2 cellular contexts compared by ENCODE assay signal in the genomic region with DNA sequence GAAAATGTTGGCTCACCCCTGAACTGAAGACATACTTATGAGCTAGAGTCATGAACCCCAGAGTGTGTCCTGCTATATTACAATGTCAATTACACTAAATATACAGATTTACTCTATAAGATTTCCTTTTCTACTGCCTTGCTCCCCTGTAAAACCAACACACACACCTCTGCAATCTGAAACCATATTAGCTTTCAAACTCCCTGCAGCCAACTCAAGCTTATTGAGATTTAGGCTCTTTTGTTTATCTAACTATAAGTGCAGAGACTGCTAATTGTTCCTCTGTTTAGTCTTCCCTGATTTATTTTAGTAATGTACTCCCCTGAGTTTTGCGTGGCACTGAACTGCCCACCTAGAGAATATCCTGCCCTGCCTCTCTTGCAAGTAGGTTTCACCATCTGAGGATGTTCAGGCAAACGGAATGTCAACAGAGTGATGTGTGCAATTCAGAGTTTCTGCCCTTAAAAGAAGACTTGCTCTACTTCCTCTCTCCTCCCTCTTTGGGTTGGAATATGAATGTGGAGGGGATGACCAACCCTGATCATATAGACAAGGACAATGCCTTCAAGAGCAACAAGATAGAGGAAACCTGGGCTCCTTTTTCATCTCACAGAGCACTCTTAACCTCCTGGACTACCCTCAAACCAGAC.
TF ChIP-seq lines count a peak whose summit lies in the region.

No MANE protein-coding gene starts in this region.

TF ChIP-seq in SK-N-SH treated with all-trans-retinoic acid at 6 μM for 48 hours, 23 proteins besides CTCF, POLR2A, EP300 and RAD21 (continued from another document):
- TF ChIP-seq, protein P1, sequence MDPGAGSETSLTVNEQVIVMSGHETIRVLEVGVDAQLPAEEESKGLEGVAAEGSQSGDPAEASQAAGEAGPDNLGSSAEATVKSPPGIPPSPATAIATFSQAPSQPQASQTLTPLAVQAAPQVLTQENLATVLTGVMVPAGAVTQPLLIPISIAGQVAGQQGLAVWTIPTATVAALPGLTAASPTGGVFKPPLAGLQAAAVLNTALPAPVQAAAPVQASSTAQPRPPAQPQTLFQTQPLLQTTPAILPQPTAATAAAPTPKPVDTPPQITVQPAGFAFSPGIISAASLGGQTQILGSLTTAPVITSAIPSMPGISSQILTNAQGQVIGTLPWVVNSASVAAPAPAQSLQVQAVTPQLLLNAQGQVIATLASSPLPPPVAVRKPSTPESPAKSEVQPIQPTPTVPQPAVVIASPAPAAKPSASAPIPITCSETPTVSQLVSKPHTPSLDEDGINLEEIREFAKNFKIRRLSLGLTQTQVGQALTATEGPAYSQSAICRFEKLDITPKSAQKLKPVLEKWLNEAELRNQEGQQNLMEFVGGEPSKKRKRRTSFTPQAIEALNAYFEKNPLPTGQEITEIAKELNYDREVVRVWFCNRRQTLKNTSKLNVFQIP (CRISPR knock-in tag; IDR thresholded peaks at IDR 0.05; ENCODE audit: borderline replicate concordance, low read depth), result no peak
- TF ChIP-seq, protein P2, sequence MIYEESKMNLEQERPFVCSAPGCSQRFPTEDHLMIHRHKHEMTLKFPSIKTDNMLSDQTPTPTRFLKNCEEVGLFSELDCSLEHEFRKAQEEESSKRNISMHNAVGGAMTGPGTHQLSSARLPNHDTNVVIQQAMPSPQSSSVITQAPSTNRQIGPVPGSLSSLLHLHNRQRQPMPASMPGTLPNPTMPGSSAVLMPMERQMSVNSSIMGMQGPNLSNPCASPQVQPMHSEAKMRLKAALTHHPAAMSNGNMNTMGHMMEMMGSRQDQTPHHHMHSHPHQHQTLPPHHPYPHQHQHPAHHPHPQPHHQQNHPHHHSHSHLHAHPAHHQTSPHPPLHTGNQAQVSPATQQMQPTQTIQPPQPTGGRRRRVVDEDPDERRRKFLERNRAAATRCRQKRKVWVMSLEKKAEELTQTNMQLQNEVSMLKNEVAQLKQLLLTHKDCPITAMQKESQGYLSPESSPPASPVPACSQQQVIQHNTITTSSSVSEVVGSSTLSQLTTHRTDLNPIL (CRISPR knock-in tag; IDR thresholded peaks at IDR 0.05; ENCODE audit: low read depth), result no peak
- no peak for TF ChIP-seq OSR1 (CRISPR knock-in tag; IDR thresholded peaks at IDR 0.05)
- TF ChIP-seq CSDC2 (CRISPR knock-in tag; IDR thresholded peaks at IDR 0.05), result no peak
- no peak for TF ChIP-seq ESRRG (CRISPR knock-in tag; IDR thresholded peaks at IDR 0.05)
- TF ChIP-seq BACH2 (CRISPR knock-in tag; IDR thresholded peaks at IDR 0.05; ENCODE audit: borderline replicate concordance), result no peak
- no peak for TF ChIP-seq ARNTL (CRISPR knock-in tag; IDR thresholded peaks at IDR 0.05; ENCODE audit: borderline replicate concordance, low read depth)
- TF ChIP-seq ZNF565 (CRISPR knock-in tag; conservative IDR thresholded peaks at IDR 0.05; ENCODE audit: low read depth), result no peak
- no peak for TF ChIP-seq PPARA (CRISPR knock-in tag; IDR thresholded peaks at IDR 0.05; ENCODE audit: borderline replicate concordance)
- TF ChIP-seq, protein P3, sequence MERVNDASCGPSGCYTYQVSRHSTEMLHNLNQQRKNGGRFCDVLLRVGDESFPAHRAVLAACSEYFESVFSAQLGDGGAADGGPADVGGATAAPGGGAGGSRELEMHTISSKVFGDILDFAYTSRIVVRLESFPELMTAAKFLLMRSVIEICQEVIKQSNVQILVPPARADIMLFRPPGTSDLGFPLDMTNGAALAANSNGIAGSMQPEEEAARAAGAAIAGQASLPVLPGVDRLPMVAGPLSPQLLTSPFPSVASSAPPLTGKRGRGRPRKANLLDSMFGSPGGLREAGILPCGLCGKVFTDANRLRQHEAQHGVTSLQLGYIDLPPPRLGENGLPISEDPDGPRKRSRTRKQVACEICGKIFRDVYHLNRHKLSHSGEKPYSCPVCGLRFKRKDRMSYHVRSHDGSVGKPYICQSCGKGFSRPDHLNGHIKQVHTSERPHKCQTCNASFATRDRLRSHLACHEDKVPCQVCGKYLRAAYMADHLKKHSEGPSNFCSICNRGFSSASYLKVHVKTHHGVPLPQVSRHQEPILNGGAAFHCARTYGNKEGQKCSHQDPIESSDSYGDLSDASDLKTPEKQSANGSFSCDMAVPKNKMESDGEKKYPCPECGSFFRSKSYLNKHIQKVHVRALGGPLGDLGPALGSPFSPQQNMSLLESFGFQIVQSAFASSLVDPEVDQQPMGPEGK (CRISPR knock-in tag; IDR thresholded peaks at IDR 0.05; ENCODE audit: borderline replicate concordance), result no peak
- no peak for TF ChIP-seq ZFP30 (CRISPR knock-in tag; IDR thresholded peaks at IDR 0.05)
- TF ChIP-seq ISL1 (CRISPR knock-in tag; IDR thresholded peaks at IDR 0.05), result no peak
- TF ChIP-seq SNAI2 (CRISPR knock-in tag; IDR thresholded peaks at IDR 0.05), result no peak
- TF ChIP-seq, protein P4, sequence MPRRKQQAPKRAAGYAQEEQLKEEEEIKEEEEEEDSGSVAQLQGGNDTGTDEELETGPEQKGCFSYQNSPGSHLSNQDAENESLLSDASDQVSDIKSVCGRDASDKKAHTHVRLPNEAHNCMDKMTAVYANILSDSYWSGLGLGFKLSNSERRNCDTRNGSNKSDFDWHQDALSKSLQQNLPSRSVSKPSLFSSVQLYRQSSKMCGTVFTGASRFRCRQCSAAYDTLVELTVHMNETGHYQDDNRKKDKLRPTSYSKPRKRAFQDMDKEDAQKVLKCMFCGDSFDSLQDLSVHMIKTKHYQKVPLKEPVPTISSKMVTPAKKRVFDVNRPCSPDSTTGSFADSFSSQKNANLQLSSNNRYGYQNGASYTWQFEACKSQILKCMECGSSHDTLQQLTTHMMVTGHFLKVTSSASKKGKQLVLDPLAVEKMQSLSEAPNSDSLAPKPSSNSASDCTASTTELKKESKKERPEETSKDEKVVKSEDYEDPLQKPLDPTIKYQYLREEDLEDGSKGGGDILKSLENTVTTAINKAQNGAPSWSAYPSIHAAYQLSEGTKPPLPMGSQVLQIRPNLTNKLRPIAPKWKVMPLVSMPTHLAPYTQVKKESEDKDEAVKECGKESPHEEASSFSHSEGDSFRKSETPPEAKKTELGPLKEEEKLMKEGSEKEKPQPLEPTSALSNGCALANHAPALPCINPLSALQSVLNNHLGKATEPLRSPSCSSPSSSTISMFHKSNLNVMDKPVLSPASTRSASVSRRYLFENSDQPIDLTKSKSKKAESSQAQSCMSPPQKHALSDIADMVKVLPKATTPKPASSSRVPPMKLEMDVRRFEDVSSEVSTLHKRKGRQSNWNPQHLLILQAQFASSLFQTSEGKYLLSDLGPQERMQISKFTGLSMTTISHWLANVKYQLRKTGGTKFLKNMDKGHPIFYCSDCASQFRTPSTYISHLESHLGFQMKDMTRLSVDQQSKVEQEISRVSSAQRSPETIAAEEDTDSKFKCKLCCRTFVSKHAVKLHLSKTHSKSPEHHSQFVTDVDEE (CRISPR knock-in tag; IDR thresholded peaks at IDR 0.05), result no peak
- no peak for TF ChIP-seq RARB (CRISPR knock-in tag; IDR thresholded peaks at IDR 0.05)
- no peak for TF ChIP-seq ZNF8 (CRISPR knock-in tag; IDR thresholded peaks at IDR 0.05)
- TF ChIP-seq ZFP3 (CRISPR knock-in tag; IDR thresholded peaks at IDR 0.05), result no peak
- no peak for TF ChIP-seq TOX (CRISPR knock-in tag; IDR thresholded peaks at IDR 0.05; ENCODE audit: borderline replicate concordance)
- no peak for TF ChIP-seq GLIS3 (CRISPR knock-in tag; IDR thresholded peaks at IDR 0.05)

TF ChIP-seq in SK-N-SH, 30 proteins besides CTCF, POLR2A, EP300 and RAD21 (continued from another document):
- TF ChIP-seq, protein P5, sequence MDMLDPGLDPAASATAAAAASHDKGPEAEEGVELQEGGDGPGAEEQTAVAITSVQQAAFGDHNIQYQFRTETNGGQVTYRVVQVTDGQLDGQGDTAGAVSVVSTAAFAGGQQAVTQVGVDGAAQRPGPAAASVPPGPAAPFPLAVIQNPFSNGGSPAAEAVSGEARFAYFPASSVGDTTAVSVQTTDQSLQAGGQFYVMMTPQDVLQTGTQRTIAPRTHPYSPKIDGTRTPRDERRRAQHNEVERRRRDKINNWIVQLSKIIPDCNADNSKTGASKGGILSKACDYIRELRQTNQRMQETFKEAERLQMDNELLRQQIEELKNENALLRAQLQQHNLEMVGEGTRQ (IDR thresholded peaks at IDR 0.05; ENCODE audit: borderline replicate concordance, low read depth, low read length), result no peak
- TF ChIP-seq YY1 (IDR thresholded peaks at IDR 0.05; ENCODE audit: low read depth), result no peak
- TF ChIP-seq RFX5 (IDR thresholded peaks at IDR 0.05; ENCODE audit: low read length), result no peak
- no peak for TF ChIP-seq RXRA (IDR thresholded peaks at IDR 0.05; ENCODE audit: borderline replicate concordance, low read depth)
- TF ChIP-seq TAF1 (IDR thresholded peaks at IDR 0.05; ENCODE audit: borderline replicate concordance, low read depth, low read length), result no peak
- TF ChIP-seq JUND (IDR thresholded peaks at IDR 0.05), result no peak
- no peak for TF ChIP-seq FOSL2 (IDR thresholded peaks at IDR 0.05; ENCODE audit: borderline replicate concordance, low read depth)
